Comparison of ENCODE assay signal across 25 cellular contexts in the genomic region with DNA sequence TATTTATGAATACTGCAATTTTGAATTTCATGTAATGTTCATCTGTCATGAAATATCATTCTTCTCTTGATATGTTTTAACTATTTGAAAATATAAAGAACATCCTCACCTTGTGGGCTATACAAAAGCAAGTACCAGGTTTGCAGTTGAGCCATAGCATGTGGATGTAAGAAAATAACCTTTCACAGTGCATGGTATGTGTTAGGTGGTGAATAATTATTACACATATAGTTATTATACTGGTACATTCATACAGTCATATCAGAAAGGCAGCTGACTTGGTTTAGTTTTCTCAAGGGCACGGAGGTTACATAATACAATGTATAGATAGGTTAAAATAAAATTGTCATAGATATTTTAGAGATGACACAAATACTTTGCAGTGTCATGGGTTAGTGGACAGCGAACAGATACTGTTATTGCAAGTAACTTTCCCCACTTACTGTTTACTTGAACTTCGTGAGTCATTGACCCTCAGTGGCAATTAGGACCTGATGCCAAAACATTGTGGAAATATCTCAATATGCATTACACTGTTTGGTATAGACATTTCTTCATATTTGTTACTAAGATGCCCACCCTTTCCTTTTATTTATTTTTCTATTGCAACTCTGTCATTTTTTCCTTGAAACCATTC.
"Had no signal": no experiment of that assay in that cellular context is flagged by ENCODE, and none has a peak within 500 bp of the region (broad histone marks: within the 10 kb centered on the region; RNA-seq: fewer than 3 reads in every experiment).

No MANE protein-coding gene starts in this region.

- H3K9me3 ChIP-seq: lower lobe of right lung, thoracic aorta, upper lobe of left lung had no signal

- DNase-seq: activated CD4-positive, alpha-beta T cell treated with anti-CD3 and anti-CD28 coated beads, Interleukin-2, amount 10 ng/mL, durations not matched to agents 7 days and 5 days; activated CD8-positive, alpha-beta memory T cell treated with anti-CD3 and anti-CD28 coated beads, Interleukin-2, amount 10 ng/mL, durations not matched to agents 7 days and 5 days; activated CD8-positive, alpha-beta T cell treated with anti-CD3 and anti-CD28 coated beads for 36 hours; activated T-cell treated with anti-CD3 and anti-CD28 coated beads, Interleukin-2, amount 50 U/mL, for 1 hour; aorta; central memory CD4-positive, alpha-beta T cell; dorsolateral prefrontal cortex; effector memory CD8-positive, alpha-beta T cell; esophagus squamous epithelium; foreskin keratinocyte; lower lobe of right lung; naive B cell; occipital lobe; posterior cingulate gyrus; retina; spleen; stimulated activated CD4-positive, alpha-beta T cell treated with anti-CD3 and anti-CD28 coated beads, Interleukin-4, amount 100 ng/mL, for 1 hour; stimulated activated naive CD4-positive, alpha-beta T cell; T-cell; upper lobe of left lung had no signal

- H3K27ac ChIP-seq: dorsolateral prefrontal cortex, esophagus squamous epithelium, foreskin keratinocyte, lower lobe of right lung, spleen, thoracic aorta, upper lobe of left lung, VCaP had no signal

- H3K36me3 ChIP-seq: esophagus squamous epithelium, lower lobe of right lung, spleen, thoracic aorta, upper lobe of left lung had no signal

- FAIRE-seq: colon had no signal

- H3K4me1 ChIP-seq: esophagus squamous epithelium, foreskin keratinocyte, lower lobe of right lung, spleen, upper lobe of left lung had no signal

- H3K27me3 ChIP-seq: esophagus squamous epithelium, foreskin keratinocyte, spleen, upper lobe of left lung had no signal

- H3K4me3 ChIP-seq: dorsolateral prefrontal cortex, esophagus squamous epithelium, lower lobe of right lung, spleen, thoracic aorta, upper lobe of left lung had no signal

- ATAC-seq: activated CD4-positive, CD25-positive, alpha-beta regulatory T cell treated with anti-CD3 and anti-CD28 coated beads, Interleukin-2, amount 50 U/mL, for 24 hours; activated CD8-positive, alpha-beta memory T cell treated with anti-CD3 and anti-CD28 coated beads, Interleukin-2, amount 10 ng/mL, durations not matched to agents 7 days and 5 days; activated CD8-positive, alpha-beta T cell treated with anti-CD3 and anti-CD28 coated beads for 36 hours; effector memory CD8-positive, alpha-beta T cell; foreskin keratinocyte; left lobe of liver; lower lobe of right lung; T-cell had no signal
